In genomic region chr22:37167176-37167980, GRCh38 we compare ENCODE assay signal across 10 cellular contexts. TPM values are rescaled to one million over a fixed set of nuclear protein-coding genes. Genes with fewer than 3 reads are reported as not detected.
A peak's percentile ranks its signal among the peaks of the same experiment; 100 is the strongest.
DNase-seq lines count a peak whose midpoint lies in the region; ATAC-seq and TF ChIP-seq lines count a peak whose summit lies in the region.
"Had no signal": no experiment of that assay in that cellular context is flagged by ENCODE, and none has a peak within 500 bp of the region (broad histone marks: within the 10 kb centered on the region; RNA-seq: fewer than 3 reads in every experiment).

No MANE protein-coding gene starts in this region.

- peaks cover 99% of the 10 kb centered on the region for H3K4me1 ChIP-seq in CD4-positive, CD25-positive, alpha-beta regulatory T cell (ENCODE audit: control insufficient read depth, insufficient read depth, low read length, poor library complexity, severe bottlenecking)
- H3K4me1 ChIP-seq in lower lobe of right lung, result peaks cover 10% of the 10 kb centered on the region

- peak overlapping the region; percentile 90 for H3K27ac ChIP-seq in CD4-positive, CD25-positive, alpha-beta regulatory T cell (ENCODE audit: insufficient read depth, low read length, poor library complexity, severe bottlenecking)
- peak overlapping the region; percentile 60 for H3K27ac ChIP-seq in lower lobe of right lung

- intact Hi-C loops in lower lobe of right lung (cut with DNase I), result no loop called here

- DNase-seq in CD4-positive, CD25-positive, alpha-beta regulatory T cell, result peak in 1 of 3 donors; percentile 31
- no peak for DNase-seq in activated T-cell treated with anti-CD3 and anti-CD28 coated beads, Interleukin-2, amount 50 U/mL, for 24 hours
- DNase-seq in lower lobe of right lung (peak; percentile 30), nucleus accumbens (lab: John Stamatoyannopoulos, UW) (no peak), NCI-H524 (lab: John Stamatoyannopoulos, UW) (no peak), NCI-H345 treated with DMSO at 0.1 percent for 48 hours (lab: John Stamatoyannopoulos, UW; ENCODE audit: unreplicated experiment) (no peak)
- DNase-seq: NCI-H774 had no signal

- TF ChIP-seq CTCF in lower lobe of right lung (IDR thresholded peaks at IDR 0.05), result no peak

- peak overlapping the region; percentile 94 to 99 (median 98) for H3K27ac Mint-ChIP-seq in CD4-positive, CD25-positive, alpha-beta regulatory T cell
- H3K27ac Mint-ChIP-seq in activated T-cell treated with anti-CD3 and anti-CD28 coated beads, Interleukin-2, amount 50 U/mL, for 24 hours, result peak overlapping the region; percentile 87

- no peaks in the 10 kb centered on the region for H3K27me3 ChIP-seq in CD4-positive, CD25-positive, alpha-beta regulatory T cell (ENCODE audit: control insufficient read depth, insufficient read depth, low read length)
- H3K27me3 ChIP-seq in lower lobe of right lung (ENCODE audit: low read depth), result no peaks in the 10 kb centered on the region

- peaks cover 13% of the 10 kb centered on the region for H3K36me3 Mint-ChIP-seq in CD4-positive, CD25-positive, alpha-beta regulatory T cell
- no peaks in the 10 kb centered on the region for H3K36me3 Mint-ChIP-seq in activated T-cell treated with anti-CD3 and anti-CD28 coated beads, Interleukin-2, amount 50 U/mL, for 24 hours (ENCODE audit: low read depth)

- no peak for ATAC-seq in CD4-positive, CD25-positive, alpha-beta regulatory T cell (ENCODE audit: low read depth in 2 of 2)
- no peak for ATAC-seq in lower lobe of right lung

- H3K4me3 Mint-ChIP-seq in CD4-positive, CD25-positive, alpha-beta regulatory T cell, result peak overlapping the region; percentile 84 to 99 (median 97)
- H3K4me3 Mint-ChIP-seq in activated T-cell treated with anti-CD3 and anti-CD28 coated beads, Interleukin-2, amount 50 U/mL, for 24 hours, result peak overlapping the region; percentile 75

- H3K36me3 ChIP-seq in CD4-positive, CD25-positive, alpha-beta regulatory T cell (ENCODE audit: control insufficient read depth, insufficient read depth, low read length), result no peaks in the 10 kb centered on the region
- no peaks in the 10 kb centered on the region for H3K36me3 ChIP-seq in lower lobe of right lung

- peaks cover 0 to 2% (median 0%) of the 10 kb centered on the region in 7 donors for H3K9me3 Mint-ChIP-seq in CD4-positive, CD25-positive, alpha-beta regulatory T cell
- no peaks in the 10 kb centered on the region for H3K9me3 Mint-ChIP-seq in activated T-cell treated with anti-CD3 and anti-CD28 coated beads, Interleukin-2, amount 50 U/mL, for 24 hours

- H3K27me3 Mint-ChIP-seq in CD4-positive, CD25-positive, alpha-beta regulatory T cell, result no peaks in the 10 kb centered on the region
- no peaks in the 10 kb centered on the region for H3K27me3 Mint-ChIP-seq in activated T-cell treated with anti-CD3 and anti-CD28 coated beads, Interleukin-2, amount 50 U/mL, for 24 hours

- H3K4me3 ChIP-seq in CD4-positive, CD25-positive, alpha-beta regulatory T cell (ENCODE audit: low read depth, low read length), result peak overlapping the region; percentile 83
- H3K4me3 ChIP-seq in lower lobe of right lung, result peak overlapping the region; percentile 33

- peaks cover 14 to 98% (median 62%) of the 10 kb centered on the region in 4 donors for H3K4me1 Mint-ChIP-seq in CD4-positive, CD25-positive, alpha-beta regulatory T cell
- H3K4me1 Mint-ChIP-seq in activated T-cell treated with anti-CD3 and anti-CD28 coated beads, Interleukin-2, amount 50 U/mL, for 24 hours (ENCODE audit: low read depth), result peaks cover 87% of the 10 kb centered on the region

- no peaks in the 10 kb centered on the region for H3K9me3 ChIP-seq in CD4-positive, CD25-positive, alpha-beta regulatory T cell (ENCODE audit: control insufficient read depth in 2 of 2, low read length in 2 of 2)
- no peaks in the 10 kb centered on the region for H3K9me3 ChIP-seq in lower lobe of right lung

RNA-seq across cellular contexts. Expression of gene IL2RB, which starts 17.7 kb away (rescaled TPM):
- total RNA-seq in CD4-positive, CD25-positive, alpha-beta regulatory T cell, result 197 TPM
- 100 to 1,000 TPM; 160 to 189 (median 163) TPM for polyA plus RNA-seq in CD4-positive, CD25-positive, alpha-beta regulatory T cell
- 10.2 TPM for total RNA-seq in lower lobe of right lung
- total RNA-seq: dermis microvascular lymphatic vessel endothelial cell had no signal

RNA-seq across cellular contexts. Expression of gene C1QTNF6, which starts 20.7 kb away (rescaled TPM):
- total RNA-seq in CD4-positive, CD25-positive, alpha-beta regulatory T cell, result 13.6 TPM
- 1 to 10 TPM; 1.6 to 2.4 (median 2.1) TPM for polyA plus RNA-seq in CD4-positive, CD25-positive, alpha-beta regulatory T cell
- 5.3 TPM for total RNA-seq in lower lobe of right lung

RNA-seq across cellular contexts. Expression of gene SSTR3, which starts 44.9 kb away (rescaled TPM):
- total RNA-seq in CD4-positive, CD25-positive, alpha-beta regulatory T cell, result 4.3 TPM
- polyA plus RNA-seq in CD4-positive, CD25-positive, alpha-beta regulatory T cell, result 1 to 10 TPM; 2.5 to 4.4 (median 3.6) TPM
- not detected for total RNA-seq in lower lobe of right lung
- total RNA-seq: dermis microvascular lymphatic vessel endothelial cell, urinary bladder had no signal
- polyA plus RNA-seq: keratinocyte, urinary bladder had no signal

RNA-seq across cellular contexts. Expression of gene TMPRSS6, which starts 57.9 kb away (rescaled TPM):
- total RNA-seq in CD4-positive, CD25-positive, alpha-beta regulatory T cell, result 1.5 TPM
- polyA plus RNA-seq in CD4-positive, CD25-positive, alpha-beta regulatory T cell, result under 1 TPM; 0.10 to 0.18 (median 0.14) TPM
- 0.53 TPM for total RNA-seq in lower lobe of right lung
- total RNA-seq: dermis microvascular lymphatic vessel endothelial cell, urinary bladder had no signal
- polyA plus RNA-seq: keratinocyte had no signal

Comparison
In these comparisons a context has a peak if more than half of its experiments do, and no peak if none do; other contexts are left out.
1. RNA of gene IL2RB, which starts 17.7 kb away (total RNA-seq): 197 TPM in CD4-positive, CD25-positive, alpha-beta regulatory T cell (single experiment); 10.2 TPM in lower lobe of right lung (single experiment); every median in the first group is over 10 times any median in the second.